ENCODE assay signal across 12 cellular contexts in the genomic region with DNA sequence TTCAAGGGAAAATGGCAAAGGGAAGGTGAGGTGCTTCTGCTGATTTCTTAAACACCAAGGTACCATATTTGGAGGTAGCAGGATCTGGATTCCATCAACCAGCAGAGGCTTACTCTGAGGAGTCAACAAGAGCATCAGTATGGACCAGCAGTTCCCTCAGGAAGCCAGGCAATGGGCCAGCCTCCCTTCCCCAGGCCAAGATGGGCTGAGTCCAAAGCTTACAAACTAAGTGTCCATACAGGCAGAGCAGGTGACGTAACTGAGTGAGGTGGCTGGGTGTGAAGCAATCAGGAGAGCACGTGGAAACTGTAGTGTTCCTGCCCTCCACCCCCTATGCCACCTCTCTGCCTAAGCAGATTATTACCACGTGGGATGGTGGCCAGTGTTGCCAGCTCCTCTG.
A peak's percentile ranks its signal among the peaks of the same experiment; 100 is the strongest.
DNase-seq lines count a peak whose midpoint lies in the region; ATAC-seq and TF ChIP-seq lines count a peak whose summit lies in the region.
"Had no signal": no experiment of that assay in that cellular context is flagged by ENCODE, and none has a peak within 500 bp of the region (broad histone marks: within the 10 kb centered on the region; RNA-seq: fewer than 3 reads in every experiment).

No MANE protein-coding gene starts in this region.

- H3K4me3 ChIP-seq in skeletal muscle cell (ENCODE audit: low read depth, low read length): no peak overlapping the region

- ATAC-seq in left colon (peak; percentile 41), GM18511 (IDR thresholded peaks at IDR 0.05; ENCODE audit: unreplicated experiment) (no peak), GM18867 (IDR thresholded peaks at IDR 0.05; ENCODE audit: unreplicated experiment) (no peak)
- ATAC-seq: effector memory CD8-positive, alpha-beta T cell had no signal

- TF ChIP-seq CTCF in GM10266 (IDR thresholded peaks at IDR 0.05; ENCODE audit: control insufficient read depth, insufficient read depth, low read depth, missing control alignments): no peak

- intact Hi-C loops in left colon (cut with DNase I, micrococcal nuclease): no loop called here

- DNase-seq in HCEC 1CT (peak; percentile 18), anterior cingulate cortex (lab: John Stamatoyannopoulos, UW) (peak in 33 of 58 donors; percentile 2 to 58 (median 17)), left colon (peak; percentile 26 to 84), skeletal muscle cell (ENCODE audit: low read depth) (peak; percentile 49), GM10266 (ENCODE audit: extremely low spot score) (no peak), COLO668 (lab: John Stamatoyannopoulos, UW; ENCODE audit: unreplicated experiment) (no peak)
- DNase-seq: activated CD8-positive, alpha-beta memory T cell treated with anti-CD3 and anti-CD28 coated beads, Interleukin-2, amount 50 U/mL, for 4 hours; COR-L47; effector memory CD8-positive, alpha-beta T cell; naive B cell had no signal

Comparison
In these comparisons a context has a peak if more than half of its experiments do, and no peak if none do; other contexts are left out.
1. DNase-seq: peak in HCEC 1CT (single experiment), anterior cingulate cortex (33 of 58), left colon (2 of 2) and skeletal muscle cell (single experiment); none in GM10266 (single experiment) and COLO668 (single experiment).